1 cellular context compared by ENCODE assay signal in genomic region chr2:205495819-205496218, GRCh38.
TF ChIP-seq lines count a peak whose summit lies in the region.

No MANE protein-coding gene starts in this region.

TF ChIP-seq in GM23338, 12 proteins besides CTCF, POLR2A, EP300 and RAD21 (continued from another document):
- TF ChIP-seq ZNF462 (CRISPR knock-in tag; IDR thresholded peaks at IDR 0.05) (no peak), EZH2phosphoT487 (IDR thresholded peaks at IDR 0.05; ENCODE audit: unreplicated experiment) (no peak), ZNF114 (CRISPR knock-in tag; IDR thresholded peaks at IDR 0.05) (no peak)
TF ChIP-seq in GM23338: peak in this region for 0.
